Comparison of ENCODE assay signal across 15 cellular contexts in genomic region chr1:204194080-204194479, GRCh38. TPM values are rescaled to one million over a fixed set of nuclear protein-coding genes. Genes with fewer than 3 reads are reported as not detected.
DNase-seq lines count a peak whose midpoint lies in the region; ATAC-seq and TF ChIP-seq lines count a peak whose summit lies in the region.
"Had no signal": no experiment of that assay in that cellular context is flagged by ENCODE, and none has a peak within 500 bp of the region (broad histone marks: within the 10 kb centered on the region; RNA-seq: fewer than 3 reads in every experiment).

No MANE protein-coding gene starts in this region.

- peak overlapping the region; percentile 51 for H3K27ac Mint-ChIP-seq in T-helper 17 cell
- no peak overlapping the region for H3K27ac Mint-ChIP-seq in activated naive CD4-positive, alpha-beta T cell treated with anti-CD3 and anti-CD28 coated beads, Interleukin-2, amount 10 ng/mL, durations not matched to agents 7 days and 5 days

- no peak overlapping the region for H3K4me3 Mint-ChIP-seq in T-helper 17 cell
- H3K4me3 Mint-ChIP-seq in activated naive CD4-positive, alpha-beta T cell treated with anti-CD3 and anti-CD28 coated beads, Interleukin-2, amount 10 ng/mL, durations not matched to agents 7 days and 5 days, result no peak overlapping the region
- H3K4me3 Mint-ChIP-seq: CD4-positive, alpha-beta memory T cell had no signal

- no peaks in the 10 kb centered on the region for H4K20me1 ChIP-seq in mammary epithelial cell (ENCODE audit: insufficient read depth, low read length)

- peak; percentile 50 to 58 for DNase-seq in T47D (ENCODE audit: low read depth in 1 of 2, low spot score in 1 of 2)
- no peak for DNase-seq in mammary epithelial cell
- no peak for DNase-seq in T-helper 17 cell
- peak in 1 of 2 donors; percentile 26 for DNase-seq in left colon
- peak; percentile 72 for DNase-seq in ureter (ENCODE audit: low spot score)
- no peak for DNase-seq in DMS79 (lab: John Stamatoyannopoulos, UW)
- DNase-seq in activated naive CD4-positive, alpha-beta T cell treated with anti-CD3 and anti-CD28 coated beads, Interleukin-2, amount 10 ng/mL, durations not matched to agents 7 days and 5 days, result no peak
- DNase-seq in activated naive CD4-positive, alpha-beta T cell treated with anti-CD3 and anti-CD28 coated beads, Interleukin-2, amount 50 U/mL, for 16 hours, result no peak
- DNase-seq: 8988T; CD4-positive, alpha-beta memory T cell; GF-D8; GM23248 had no signal

- WGBS in mammary epithelial cell (ENCODE audit: low coverage, missing lambda C conversion rate), result 67% methylated on average over 2 of the region's 2 CpGs

- CTCF ChIA-PET in mammary epithelial cell (lab: Charles Lee; ENCODE audit: low non-redundant PET), result no interaction called here
- CTCF ChIA-PET in activated naive CD4-positive, alpha-beta T cell treated with anti-CD3 and anti-CD28 coated beads, Interleukin-2, amount 10 ng/mL, durations not matched to agents 7 days and 5 days (lab: Charles Lee), result no interaction called here

- dilution Hi-C loops in mammary epithelial cell (cut with HindIII; ENCODE audit: low sequenced_read_pairs), result no loop called here

- H3K4me2 ChIP-seq in mammary epithelial cell (ENCODE audit: insufficient read depth, low read depth, low read length), result no peak overlapping the region

- peaks cover 55% of the 10 kb centered on the region for H3K27me3 Mint-ChIP-seq in T-helper 17 cell
- peaks cover 60% of the 10 kb centered on the region for H3K27me3 Mint-ChIP-seq in activated naive CD4-positive, alpha-beta T cell treated with anti-CD3 and anti-CD28 coated beads, Interleukin-2, amount 10 ng/mL, durations not matched to agents 7 days and 5 days

- H3K36me3 Mint-ChIP-seq in T-helper 17 cell (ENCODE audit: low read depth), result peaks cover 4% of the 10 kb centered on the region
- H3K36me3 Mint-ChIP-seq in activated naive CD4-positive, alpha-beta T cell treated with anti-CD3 and anti-CD28 coated beads, Interleukin-2, amount 10 ng/mL, durations not matched to agents 7 days and 5 days, result no peaks in the 10 kb centered on the region
- H3K36me3 Mint-ChIP-seq: CD4-positive, alpha-beta memory T cell had no signal

- no peak overlapping the region for H3K27ac ChIP-seq in mammary epithelial cell (ENCODE audit: insufficient read depth, low read depth, low read length)
- H3K27ac ChIP-seq: C4-2B, GM23248, HL-60 had no signal

- no peaks in the 10 kb centered on the region for H3K9me3 ChIP-seq in mammary epithelial cell (replicated peaks; ENCODE audit: insufficient read depth, low read length)
- no peaks in the 10 kb centered on the region for H3K9me3 ChIP-seq in T-helper 17 cell (ENCODE audit: control insufficient read depth, low read length, poor library complexity, severe bottlenecking)

- no peak for TF ChIP-seq CTCF in mammary epithelial cell (conservative IDR thresholded peaks at IDR 0.05 in 1 of 2, IDR thresholded peaks at IDR 0.05 in 1 of 2; ENCODE audit: extremely low read depth in 1 of 2, insufficient read depth in 1 of 2, low read depth in 1 of 2, low read length in 2 of 2)

- peaks cover 5% of the 10 kb centered on the region for H3K9me3 Mint-ChIP-seq in activated naive CD4-positive, alpha-beta T cell treated with anti-CD3 and anti-CD28 coated beads, Interleukin-2, amount 10 ng/mL, durations not matched to agents 7 days and 5 days
- H3K9me3 Mint-ChIP-seq: CD4-positive, alpha-beta memory T cell had no signal

- H3K4me1 ChIP-seq in mammary epithelial cell (ENCODE audit: insufficient read depth, low read length), result peaks cover 21% of the 10 kb centered on the region

- H3K79me2 ChIP-seq in mammary epithelial cell (ENCODE audit: insufficient read depth, low read length), result no peaks in the 10 kb centered on the region

- no peak for ATAC-seq in T-helper 17 cell
- peak; percentile 26 for ATAC-seq in left colon
- ATAC-seq: HCT116 had no signal

- no peak overlapping the region for H2AFZ ChIP-seq in mammary epithelial cell (ENCODE audit: low read depth, low read length)
- H2AFZ ChIP-seq: GM23248 had no signal

- H3K4me3 ChIP-seq in mammary epithelial cell (replicated peaks in 1 of 3; ENCODE audit: insufficient read depth in 1 of 3, low read depth in 2 of 3, low read length in 3 of 3), result no peak overlapping the region
- H3K4me3 ChIP-seq: GM23248 had no signal

- intact Hi-C loops in mammary epithelial cell (cut with micrococcal nuclease), result no loop called here
- intact Hi-C loops in left colon (cut with DNase I, micrococcal nuclease), result no loop called here

- H3K4me1 Mint-ChIP-seq in T-helper 17 cell, result peaks cover 20% of the 10 kb centered on the region
- peaks cover 7% of the 10 kb centered on the region for H3K4me1 Mint-ChIP-seq in activated naive CD4-positive, alpha-beta T cell treated with anti-CD3 and anti-CD28 coated beads, Interleukin-2, amount 10 ng/mL, durations not matched to agents 7 days and 5 days

- H3K36me3 ChIP-seq in mammary epithelial cell (ENCODE audit: insufficient read depth, low read length), result no peaks in the 10 kb centered on the region

- H3K27me3 ChIP-seq in mammary epithelial cell (ENCODE audit: insufficient read depth, low read length), result no peaks in the 10 kb centered on the region

- no peak overlapping the region for H3K9ac ChIP-seq in mammary epithelial cell (ENCODE audit: insufficient read depth, low read length)
- H3K9ac ChIP-seq: GM23248 had no signal

- in situ Hi-C loops in T47D (cut with HindIII; ENCODE audit: low pct_unique_long_range_greater_than_20kb, low sequenced_read_pairs) (no loop called here), mammary epithelial cell (cut with MboI; ENCODE audit: low sequenced_read_pairs in 2 of 2) (no loop called here)

- no TSS peak for BruUV-seq in mammary epithelial cell (replicated peaks; lab: Mats Ljungman, UMichigan)

RNA-seq across cellular contexts. Expression of gene KISS1, which starts 2.2 kb away (rescaled TPM):
- not detected for total RNA-seq in mammary epithelial cell
- polyA plus RNA-seq in mammary epithelial cell, result not detected
- polyA minus RNA-seq in mammary epithelial cell, result not detected
- under 1 TPM in 1 of 2 donors, not detected in 1; 0.50 TPM for total RNA-seq in T-helper 17 cell
- under 1 TPM in 1 of 2 donors, not detected in 1; 0.49 TPM for total RNA-seq in left colon
- 1.4 TPM for total RNA-seq in ureter
- total RNA-seq: CD4-positive, alpha-beta memory T cell; GM23248 had no signal
- polyA plus RNA-seq: CD4-positive, alpha-beta memory T cell; GM23248 had no signal

RNA-seq across cellular contexts. Expression of gene GOLT1A, which starts 19.7 kb away (rescaled TPM):
- under 1 TPM in 1 of 2 donors, not detected in 1; 0.59 TPM for total RNA-seq in mammary epithelial cell
- 0.22 TPM for polyA plus RNA-seq in mammary epithelial cell
- not detected for polyA minus RNA-seq in mammary epithelial cell
- total RNA-seq in T-helper 17 cell, result under 1 TPM in 1 of 2 donors, not detected in 1; 0.45 TPM
- 1 to 10 TPM; 5.3 to 6.5 TPM for total RNA-seq in left colon
- total RNA-seq in ureter, result 26.0 TPM
- total RNA-seq: GM23248 had no signal
- polyA plus RNA-seq: GM23248 had no signal

RNA-seq across cellular contexts. Expression of gene REN, which starts 27.9 kb away (rescaled TPM):
- total RNA-seq in mammary epithelial cell, result not detected
- polyA plus RNA-seq in mammary epithelial cell, result 0.09 TPM
- not detected for polyA minus RNA-seq in mammary epithelial cell
- not detected for total RNA-seq in T-helper 17 cell
- total RNA-seq in left colon, result under 1 TPM; 0.18 to 0.59 TPM
- 0.89 TPM for total RNA-seq in ureter
- total RNA-seq: CD4-positive, alpha-beta memory T cell; GM23248 had no signal
- polyA plus RNA-seq: CD4-positive, alpha-beta memory T cell; GM23248 had no signal

RNA-seq across cellular contexts. Expression of gene ETNK2, which starts 42.2 kb away (rescaled TPM):
- total RNA-seq in mammary epithelial cell, result 10 to 100 TPM in 1 of 2 donors, 1 to 10 TPM in 1; 6.2 to 17.2 TPM
- polyA plus RNA-seq in mammary epithelial cell, result 6.8 TPM
- 19.3 TPM for polyA minus RNA-seq in mammary epithelial cell
- total RNA-seq in T-helper 17 cell, result 10 to 100 TPM in 1 of 2 donors, 1 to 10 TPM in 1; 8.9 to 12.7 TPM
- total RNA-seq in left colon, result 1 to 10 TPM; 1.6 to 1.7 TPM
- total RNA-seq in ureter, result 13.5 TPM

Comparison
In these comparisons a context has a peak if more than half of its experiments do, and no peak if none do; other contexts are left out.
1. DNase-seq: peak in T47D (2 of 2) and ureter (single experiment); none in mammary epithelial cell (single experiment), T-helper 17 cell (0 of 3), DMS79 (single experiment), activated naive CD4-positive, alpha-beta T cell treated with anti-CD3 and anti-CD28 coated beads, Interleukin-2, amount 10 ng/mL, durations not matched to agents 7 days and 5 days (single experiment) and activated naive CD4-positive, alpha-beta T cell treated with anti-CD3 and anti-CD28 coated beads, Interleukin-2, amount 50 U/mL, for 16 hours (single experiment).